ENCODE assay signal across 8 cellular contexts in genomic region chr12:42023733-42024494, GRCh38.
DNase-seq lines count a peak whose midpoint lies in the region; ATAC-seq and TF ChIP-seq lines count a peak whose summit lies in the region.

No MANE protein-coding gene starts in this region.

- peak overlapping the region; percentile 55 for H3K4me3 Mint-ChIP-seq in WTC11

- H3K9me3 Mint-ChIP-seq in WTC11: no peaks in the 10 kb centered on the region

- H3K27me3 ChIP-seq in kidney epithelial cell (ENCODE audit: control insufficient read depth, insufficient read depth, low read length): no peaks in the 10 kb centered on the region

- CTCF ChIA-PET in WTC11 (lab: Charles Lee): interaction anchor here (0.6 to 2.0 kb wide), 28 partner anchors 8 to 1078 kb away, joined by 3 to 11 read pairs (median 4); no protein-coding TSS in a partner anchor

- DNase-seq in NCI-H2171 treated with DMSO at 0.1 percent for 48 hours (lab: John Stamatoyannopoulos, UW): peak; percentile 26
- no peak for DNase-seq in NCI-H2171 (lab: John Stamatoyannopoulos, UW)
- peak; percentile 72 for DNase-seq in NCI-H146 treated with DMSO at 0.1 percent for 48 hours (lab: John Stamatoyannopoulos, UW; ENCODE audit: unreplicated experiment)
- DNase-seq in WTC11 (ENCODE audit: low spot score): peak; percentile 83
- peak in 59 of 61 donors; percentile 3 to 79 (median 50) for DNase-seq in caudate nucleus (lab: John Stamatoyannopoulos, UW)
- no peak for DNase-seq in kidney epithelial cell (ENCODE audit: low read depth)
- peak; percentile 32 to 62 for DNase-seq in stimulated activated CD4-positive, alpha-beta T cell treated with anti-CD3 and anti-CD28 coated beads, Interleukin-15, amount 100 ng/mL, for 48 hours (ENCODE audit: low read depth in 2 of 2)

- POLR2A ChIA-PET in WTC11 (lab: Charles Lee): no interaction called here

- no peak overlapping the region for H3K27ac Mint-ChIP-seq in WTC11

- peaks cover 31% of the 10 kb centered on the region for H3K27me3 Mint-ChIP-seq in WTC11 (ENCODE audit: low read depth)

- peak; percentile 86 for TF ChIP-seq CTCF in WTC11 (IDR thresholded peaks at IDR 0.05)
- peak; percentile 94 for TF ChIP-seq CTCF in kidney epithelial cell (IDR thresholded peaks at IDR 0.05; ENCODE audit: insufficient read depth, low read length, poor library complexity, severe bottlenecking)

- peak overlapping the region; percentile 11 for H3K4me3 ChIP-seq in kidney epithelial cell (ENCODE audit: low read depth, low read length)

- peaks cover 11% of the 10 kb centered on the region for H3K4me1 Mint-ChIP-seq in WTC11

- H3K36me3 Mint-ChIP-seq in WTC11: no peaks in the 10 kb centered on the region

- ATAC-seq in HG02840 (IDR thresholded peaks at IDR 0.05; ENCODE audit: low FRiP score, unreplicated experiment): peak; percentile 63
- peak; percentile 96 for ATAC-seq in WTC11

- H3K27ac ChIP-seq in caudate nucleus (ENCODE audit: low read depth, low read length): no peak overlapping the region

- H3K36me3 ChIP-seq in kidney epithelial cell (ENCODE audit: control insufficient read depth, insufficient read depth, low read length): no peaks in the 10 kb centered on the region

TF ChIP-seq in WTC11, 78 proteins besides CTCF, POLR2A, EP300 and RAD21:
- 0 out of 2 replicates have a peak, but pooled peaks have one; percentile 21 for TF ChIP-seq TEAD1 (CRISPR knock-in tag; IDR thresholded peaks at IDR 0.05)
- TF ChIP-seq MXD4 (CRISPR knock-in tag; IDR thresholded peaks at IDR 0.05; ENCODE audit: borderline replicate concordance): no peak
- TF ChIP-seq IRF1 (CRISPR knock-in tag; IDR thresholded peaks at IDR 0.05): no peak
- TF ChIP-seq ATF2 (CRISPR knock-in tag; IDR thresholded peaks at IDR 0.05; ENCODE audit: borderline replicate concordance, low read depth): no peak
- TF ChIP-seq E2F5 (CRISPR knock-in tag; IDR thresholded peaks at IDR 0.05): 0 out of 2 replicates have a peak, but pooled peaks have one; percentile 37

Comparison
In these comparisons a context has a peak if more than half of its experiments do, and no peak if none do; other contexts are left out.
1. DNase-seq: peak in NCI-H2171 treated with DMSO at 0.1 percent for 48 hours (single experiment), NCI-H146 treated with DMSO at 0.1 percent for 48 hours (single experiment), WTC11 (single experiment), caudate nucleus (59 of 61) and stimulated activated CD4-positive, alpha-beta T cell treated with anti-CD3 and anti-CD28 coated beads, Interleukin-15, amount 100 ng/mL, for 48 hours (2 of 2); none in NCI-H2171 (single experiment) and kidney epithelial cell (single experiment).